24 cellular contexts compared by ENCODE assay signal in genomic region chr1:87473203-87473661, GRCh38.
DNase-seq lines count a peak whose midpoint lies in the region; ATAC-seq and TF ChIP-seq lines count a peak whose summit lies in the region.
"Had no signal": no experiment of that assay in that cellular context is flagged by ENCODE, and none has a peak within 500 bp of the region (broad histone marks: within the 10 kb centered on the region; RNA-seq: fewer than 3 reads in every experiment).

No MANE protein-coding gene starts in this region.

- H3K4me1 Mint-ChIP-seq in MCF 10A (ENCODE audit: insufficient read depth, unreplicated experiment) (no peaks in the 10 kb centered on the region), type B pancreatic cell (ENCODE audit: unreplicated experiment) (no peaks in the 10 kb centered on the region)

- H3K4me3 Mint-ChIP-seq in MCF 10A (ENCODE audit: unreplicated experiment) = no peak overlapping the region
- H3K4me3 Mint-ChIP-seq in type B pancreatic cell = no peak overlapping the region
- H3K4me3 Mint-ChIP-seq: activated naive CD8-positive, alpha-beta T cell; activated T-helper 1 cell treated with anti-CD3 and anti-CD28 coated beads, Interleukin-12 subunit alpha, Interleukin-12 subunit beta, Interleukin-2, Interleukin-4 antibody, amounts not matched to agents 30 ng/mL and 10 ng/mL and 1 ng/mL, durations not matched to agents 14 hours and 24 hours and 36 hours had no signal

- TF ChIP-seq CTCF in MCF 10A (IDR thresholded peaks at IDR 0.05; ENCODE audit: unreplicated experiment) (no peak), breast epithelium (IDR thresholded peaks at IDR 0.05) (no peak), RWPE1 (conservative IDR thresholded peaks at IDR 0.05; ENCODE audit: low read depth) (no peak), type B pancreatic cell (conservative IDR thresholded peaks at IDR 0.05) (no peak)

- H3K27me3 ChIP-seq in breast epithelium = no peaks in the 10 kb centered on the region
- H3K27me3 ChIP-seq: BLaER1, body of pancreas, gastrocnemius medialis, spleen, uterus had no signal

- ATAC-seq in HG03565 (IDR thresholded peaks at IDR 0.05; ENCODE audit: unreplicated experiment) = no peak
- ATAC-seq in HG02852 (IDR thresholded peaks at IDR 0.05; ENCODE audit: unreplicated experiment) = no peak
- ATAC-seq: activated CD4-positive, CD25-positive, alpha-beta regulatory T cell treated with anti-CD3 and anti-CD28 coated beads, Interleukin-2, amount 50 U/mL, for 24 hours; body of pancreas; gastrocnemius medialis had no signal

- H3K36me3 Mint-ChIP-seq in MCF 10A (ENCODE audit: insufficient read depth, unreplicated experiment) (no peaks in the 10 kb centered on the region), type B pancreatic cell (no peaks in the 10 kb centered on the region)
- H3K36me3 Mint-ChIP-seq: activated naive CD8-positive, alpha-beta T cell had no signal

- TF ChIP-seq POLR2A in breast epithelium (IDR thresholded peaks at IDR 0.05) = no peak

- no peak overlapping the region for H3K4me3 ChIP-seq in breast epithelium
- H3K4me3 ChIP-seq: BLaER1, body of pancreas, gastrocnemius medialis, spleen, uterus had no signal

- POLR2A ChIA-PET in MCF 10A (lab: Yijun Ruan, JAX) (no interaction called here), RWPE1 (lab: Yijun Ruan, JAX; ENCODE audit: low non-redundant PET) (no interaction called here)

- intact Hi-C loops in MCF 10A (cut with micrococcal nuclease) (no loop called here), breast epithelium (cut with DNase I; ENCODE audit: low total_unique reads) (no loop called here)

- H3K27ac Mint-ChIP-seq in MCF 10A (ENCODE audit: low read depth, unreplicated experiment) = no peak overlapping the region
- H3K27ac Mint-ChIP-seq in type B pancreatic cell = peak overlapping the region; percentile 1
- H3K27ac Mint-ChIP-seq: activated naive CD8-positive, alpha-beta T cell; activated T-helper 1 cell treated with anti-CD3 and anti-CD28 coated beads, Interleukin-12 subunit alpha, Interleukin-12 subunit beta, Interleukin-2, Interleukin-4 antibody, amounts not matched to agents 30 ng/mL and 10 ng/mL and 1 ng/mL, durations not matched to agents 14 hours and 24 hours and 36 hours had no signal

- H3K27ac ChIP-seq in breast epithelium (no peak overlapping the region), RWPE1 (no peak overlapping the region), epithelial cell of prostate (no peak overlapping the region)
- H3K27ac ChIP-seq: BLaER1, body of pancreas, gastrocnemius medialis, spleen, uterus had no signal

- H3K9me3 Mint-ChIP-seq in MCF 10A (ENCODE audit: unreplicated experiment) (no peaks in the 10 kb centered on the region), type B pancreatic cell (no peaks in the 10 kb centered on the region)
- H3K9me3 Mint-ChIP-seq: activated T-helper 1 cell treated with anti-CD3 and anti-CD28 coated beads, Interleukin-12 subunit alpha, Interleukin-12 subunit beta, Interleukin-2, Interleukin-4 antibody, amounts not matched to agents 30 ng/mL and 10 ng/mL and 1 ng/mL, durations not matched to agents 14 hours and 24 hours and 36 hours had no signal

- H3K27me3 Mint-ChIP-seq in MCF 10A (ENCODE audit: insufficient read depth, unreplicated experiment) (no peaks in the 10 kb centered on the region), type B pancreatic cell (no peaks in the 10 kb centered on the region)
- H3K27me3 Mint-ChIP-seq: activated naive CD8-positive, alpha-beta T cell had no signal

- H3K4me1 ChIP-seq in breast epithelium = no peaks in the 10 kb centered on the region
- H3K4me1 ChIP-seq: BLaER1, body of pancreas, gastrocnemius medialis, spleen, uterus had no signal

- no TSS peak for BruUV-seq in MCF 10A (replicated peaks; lab: Mats Ljungman, UMichigan)

- CTCF ChIA-PET in MCF 10A (lab: Yijun Ruan, JAX) = no interaction called here
- CTCF ChIA-PET in RWPE1 (lab: Yijun Ruan, JAX) = no interaction called here

- DNase-seq in MCF 10A (ENCODE audit: unreplicated experiment) = peak; percentile 16
- DNase-seq in breast epithelium (ENCODE audit: low spot score in 2 of 2) = no peak
- peak; percentile 2 for DNase-seq in RWPE1 (ENCODE audit: low spot score)
- DNase-seq in epithelial cell of prostate (ENCODE audit: low read depth, low spot score) = peak; percentile 36
- DNase-seq in type B pancreatic cell (ENCODE audit: extremely low spot score, unreplicated experiment) = no peak
- DNase-seq in DMS 273 treated with DMSO at 0.1 percent for 48 hours (lab: John Stamatoyannopoulos, UW) = no peak
- DNase-seq: 8988T; activated CD8-positive, alpha-beta memory T cell treated with anti-CD3 and anti-CD28 coated beads for 24 hours; body of pancreas; gastrocnemius medialis; Karpas-422; NCI-H1105 treated with DMSO at 0.1 percent for 48 hours; NCI-H2107; NCI-H526 treated with DMSO at 0.1 percent for 48 hours; spleen; stimulated activated CD8-positive, alpha-beta memory T cell treated with anti-CD3 and anti-CD28 coated beads, Interleukin-4, amount 100 ng/mL, for 48 hours; substantia nigra; uterus had no signal

- no peaks in the 10 kb centered on the region for H3K9me3 ChIP-seq in breast epithelium
- H3K9me3 ChIP-seq: BLaER1, body of pancreas, gastrocnemius medialis, spleen, uterus had no signal

- H3K36me3 ChIP-seq in breast epithelium = no peaks in the 10 kb centered on the region
- H3K36me3 ChIP-seq: BLaER1, gastrocnemius medialis, spleen, uterus had no signal

Comparison
In these comparisons a context has a peak if more than half of its experiments do, and no peak if none do; other contexts are left out.
1. DNase-seq: peak in MCF 10A (single experiment), RWPE1 (single experiment) and epithelial cell of prostate (single experiment); none in breast epithelium (0 of 2), type B pancreatic cell (single experiment) and DMS 273 treated with DMSO at 0.1 percent for 48 hours (single experiment).